9 cellular contexts compared by ENCODE assay signal in genomic region chr3:192914873-192915272, GRCh38. TPM values are rescaled to one million over a fixed set of nuclear protein-coding genes. Genes with fewer than 3 reads are reported as not detected.
DNase-seq lines count a peak whose midpoint lies in the region; ATAC-seq and TF ChIP-seq lines count a peak whose summit lies in the region.
"Had no signal": no experiment of that assay in that cellular context is flagged by ENCODE, and none has a peak within 500 bp of the region (broad histone marks: within the 10 kb centered on the region; RNA-seq: fewer than 3 reads in every experiment).

No MANE protein-coding gene starts in this region.

- H3K9me3 Mint-ChIP-seq in stimulated activated naive CD8-positive, alpha-beta T cell treated with anti-CD3 and anti-CD28 coated beads, Interleukin-15, Interleukin-2, amounts not matched to agents 100 ng/mL and 50 ng/mL, for 24 hours = no peaks in the 10 kb centered on the region
- H3K9me3 Mint-ChIP-seq in brain (no peaks in the 10 kb centered on the region), type B pancreatic cell (no peaks in the 10 kb centered on the region)

- H3K27me3 Mint-ChIP-seq in stimulated activated naive CD8-positive, alpha-beta T cell treated with anti-CD3 and anti-CD28 coated beads, Interleukin-15, Interleukin-2, amounts not matched to agents 100 ng/mL and 50 ng/mL, for 24 hours = peaks cover 54% of the 10 kb centered on the region
- H3K27me3 Mint-ChIP-seq in brain (peaks cover 16% of the 10 kb centered on the region), type B pancreatic cell (peaks cover 20% of the 10 kb centered on the region)

- peaks cover 38% of the 10 kb centered on the region for H3K4me1 Mint-ChIP-seq in stimulated activated naive CD8-positive, alpha-beta T cell treated with anti-CD3 and anti-CD28 coated beads, Interleukin-15, Interleukin-2, amounts not matched to agents 100 ng/mL and 50 ng/mL, for 24 hours (ENCODE audit: low read depth)
- H3K4me1 Mint-ChIP-seq in brain (peaks cover 48% of the 10 kb centered on the region), type B pancreatic cell (ENCODE audit: unreplicated experiment) (peaks cover 20% of the 10 kb centered on the region)

- ATAC-seq in stimulated activated naive CD8-positive, alpha-beta T cell treated with anti-CD3 and anti-CD28 coated beads, Interleukin-15, Interleukin-2, amounts not matched to agents 100 U/mL and 50 U/mL, for 24 hours = no peak
- ATAC-seq: activated CD4-positive, CD25-positive, alpha-beta regulatory T cell treated with anti-CD3 and anti-CD28 coated beads, Interleukin-2, amount 50 U/mL, for 24 hours had no signal

- no peak overlapping the region for H3K27ac Mint-ChIP-seq in stimulated activated naive CD8-positive, alpha-beta T cell treated with anti-CD3 and anti-CD28 coated beads, Interleukin-15, Interleukin-2, amounts not matched to agents 100 ng/mL and 50 ng/mL, for 24 hours
- H3K27ac Mint-ChIP-seq in brain (peak overlapping the region in 3 of 5 experiments; percentile 49 to 97 (median 50)), type B pancreatic cell (peak overlapping the region; percentile 97)

- no peak for DNase-seq in stimulated activated naive CD8-positive, alpha-beta T cell treated with anti-CD3 and anti-CD28 coated beads, Interleukin-15, Interleukin-2, amounts not matched to agents 100 U/mL and 50 U/mL, for 24 hours
- DNase-seq in NCI-H1436 (lab: John Stamatoyannopoulos, UW) (peak; percentile 64), type B pancreatic cell (ENCODE audit: extremely low spot score, unreplicated experiment) (no peak), hepatic stellate cell (ENCODE audit: low spot score) (no peak), NCI-H187 treated with DMSO at 0.1 percent for 48 hours (lab: John Stamatoyannopoulos, UW) (no peak), SIG-M5 (lab: John Stamatoyannopoulos, UW) (no peak)

- TF ChIP-seq CTCF in brain (conservative IDR thresholded peaks at IDR 0.05) (no peak), type B pancreatic cell (conservative IDR thresholded peaks at IDR 0.05) (no peak)

- H3K36me3 Mint-ChIP-seq in stimulated activated naive CD8-positive, alpha-beta T cell treated with anti-CD3 and anti-CD28 coated beads, Interleukin-15, Interleukin-2, amounts not matched to agents 100 ng/mL and 50 ng/mL, for 24 hours (ENCODE audit: low read depth) = no peaks in the 10 kb centered on the region
- no peaks in the 10 kb centered on the region for H3K36me3 Mint-ChIP-seq in brain
- no peaks in the 10 kb centered on the region for H3K36me3 Mint-ChIP-seq in type B pancreatic cell

- H3K4me3 Mint-ChIP-seq in stimulated activated naive CD8-positive, alpha-beta T cell treated with anti-CD3 and anti-CD28 coated beads, Interleukin-15, Interleukin-2, amounts not matched to agents 100 ng/mL and 50 ng/mL, for 24 hours = peak overlapping the region; percentile 14
- H3K4me3 Mint-ChIP-seq in brain (peak overlapping the region; percentile 98 to 99 (median 99)), type B pancreatic cell (peak overlapping the region; percentile 95)

RNA-seq across cellular contexts. Expression of gene MB21D2, which starts 2.8 kb away (rescaled TPM):
- polyA plus RNA-seq in brain (ENCODE audit: insufficient read depth, low read depth, low replicate concordance) = 12.2 TPM
- total RNA-seq in type B pancreatic cell (ENCODE audit: low replicate concordance) = 14.1 and 23.1 TPM in 2 replicates

Comparison
In these comparisons a context has a peak if more than half of its experiments do, and no peak if none do; other contexts are left out.
1. H3K4me3 Mint-ChIP-seq: peak in every context shown above with its lines; median percentile 99 in brain; 95 in type B pancreatic cell; 14 in stimulated activated naive CD8-positive, alpha-beta T cell treated with anti-CD3 and anti-CD28 coated beads, Interleukin-15, Interleukin-2, amounts not matched to agents 100 ng/mL and 50 ng/mL, for 24 hours.